13 cellular contexts compared by ENCODE assay signal in the genomic region with DNA sequence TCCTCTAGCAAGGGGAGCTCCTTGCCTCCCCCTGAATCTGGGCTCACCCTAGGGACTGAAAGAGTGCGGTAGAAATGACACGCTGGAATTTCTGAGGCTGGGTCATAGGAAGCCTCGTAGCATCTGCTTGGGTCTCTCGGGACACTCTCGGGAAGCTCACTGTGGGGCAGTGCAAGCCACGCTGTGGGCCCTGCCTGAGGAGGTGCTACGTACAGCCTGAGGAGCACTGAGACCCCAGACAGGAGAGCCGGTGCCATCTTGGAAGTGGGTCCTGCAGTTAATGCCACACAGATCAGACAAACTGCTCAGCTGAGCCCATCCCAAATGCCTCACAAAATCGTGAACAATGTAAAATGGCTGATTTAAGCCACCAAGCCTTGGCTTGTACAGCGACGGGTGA. TPM values are rescaled to one million over a fixed set of nuclear protein-coding genes. Genes with fewer than 3 reads are reported as not detected.
A peak's percentile ranks its signal among the peaks of the same experiment; 100 is the strongest.
DNase-seq lines count a peak whose midpoint lies in the region; ATAC-seq and TF ChIP-seq lines count a peak whose summit lies in the region.
"Had no signal": no experiment of that assay in that cellular context is flagged by ENCODE, and none has a peak within 500 bp of the region (broad histone marks: within the 10 kb centered on the region; RNA-seq: fewer than 3 reads in every experiment).

No MANE protein-coding gene starts in this region.

- no peaks in the 10 kb centered on the region for H3K9me3 ChIP-seq in OCI-LY7 (ENCODE audit: low read length)
- H3K9me3 ChIP-seq in SK-N-SH: no peaks in the 10 kb centered on the region
- H3K9me3 ChIP-seq: prostate gland had no signal

- H3K4me1 Mint-ChIP-seq in activated naive CD4-positive, alpha-beta T cell treated with anti-CD3 and anti-CD28 coated beads for 36 hours (ENCODE audit: low read depth): peaks cover 58% of the 10 kb centered on the region
- peaks cover 19% of the 10 kb centered on the region for H3K4me1 Mint-ChIP-seq in endothelial cell (ENCODE audit: unreplicated experiment)
- peaks cover 73% of the 10 kb centered on the region for H3K4me1 Mint-ChIP-seq in stimulated activated naive CD8-positive, alpha-beta T cell treated with anti-CD3 and anti-CD28 coated beads, Interleukin-15, amount 100 ng/mL, for 72 hours

- peaks cover 5% of the 10 kb centered on the region; the same call in 1 of the 2 replicates for H4K20me1 ChIP-seq in OCI-LY7 (ENCODE audit: insufficient read depth, low read length)
- no peaks in the 10 kb centered on the region for H4K20me1 ChIP-seq in SK-N-SH (ENCODE audit: insufficient read depth)

- TF ChIP-seq RAD21 in SK-N-SH (IDR thresholded peaks at IDR 0.05; ENCODE audit: low read length): no peak

- WGBS in SK-N-SH (ENCODE audit: low lambda C conversion rate): 75% methylated on average over 3 of the region's 11 CpGs

- H3K4me2 ChIP-seq in OCI-LY7 (ENCODE audit: low read length) (peak overlapping the region; percentile 32), SK-N-SH (no peak overlapping the region)

- peak overlapping the region; percentile 42 for H3K4me3 Mint-ChIP-seq in activated naive CD4-positive, alpha-beta T cell treated with anti-CD3 and anti-CD28 coated beads for 36 hours
- H3K4me3 Mint-ChIP-seq in endothelial cell (ENCODE audit: unreplicated experiment): peak overlapping the region; percentile 71
- peak overlapping the region; percentile 29 to 97 for H3K4me3 Mint-ChIP-seq in stimulated activated naive CD8-positive, alpha-beta T cell treated with anti-CD3 and anti-CD28 coated beads, Interleukin-15, amount 100 ng/mL, for 72 hours

- no peak for DNase-seq in activated naive CD4-positive, alpha-beta T cell treated with anti-CD3 and anti-CD28 coated beads for 36 hours
- no peak for DNase-seq in activated naive CD4-positive, alpha-beta T cell treated with anti-CD3 and anti-CD28 coated beads, Interleukin-2, amount 50 U/mL, for 16 hours
- DNase-seq in OCI-LY7 (ENCODE audit: low spot score) (no peak), endothelial cell (ENCODE audit: low spot score) (no peak), SK-N-SH (no peak), SK-N-DZ (ENCODE audit: low spot score) (no peak)
- no peak for DNase-seq in stimulated activated naive CD8-positive, alpha-beta T cell treated with anti-CD3 and anti-CD28 coated beads, Interleukin-15, amount 100 ng/mL, for 72 hours
- DNase-seq in stimulated activated CD4-positive, alpha-beta T cell treated with anti-CD3 and anti-CD28 coated beads, Interleukin-4, amount 100 ng/mL, for 24 hours: no peak
- DNase-seq: activated CD4-positive, alpha-beta T cell treated with anti-CD3 and anti-CD28 coated beads, Interleukin-2, amount 50 U/mL, for 48 hours; DMS79 treated with DMSO at 0.1 percent for 48 hours; mammary epithelial cell; OCI-M1 had no signal

- CTCF ChIA-PET in activated naive CD4-positive, alpha-beta T cell treated with anti-CD3 and anti-CD28 coated beads for 36 hours (lab: Charles Lee): interaction anchor here (1.1 kb wide), 1 partner anchor 66 kb away, joined by 3 read pairs; no protein-coding TSS in a partner anchor
- CTCF ChIA-PET in OCI-LY7 (lab: Charles Lee; ENCODE audit: unreplicated experiment): no interaction called here
- CTCF ChIA-PET in SK-N-SH (lab: Yijun Ruan, JAX): no interaction called here

- BruUV-seq in OCI-LY7 (replicated peaks; lab: Mats Ljungman, UMichigan): no TSS peak

- no peak for TF ChIP-seq EP300 in SK-N-SH (IDR thresholded peaks at IDR 0.05; ENCODE audit: borderline replicate concordance in 1 of 2, low read depth in 1 of 2, low read length in 1 of 2)

- TF ChIP-seq CTCF in OCI-LY7 (conservative IDR thresholded peaks at IDR 0.05; ENCODE audit: low read length) (no peak), endothelial cell (IDR thresholded peaks at IDR 0.05; ENCODE audit: unreplicated experiment) (no peak), SK-N-SH (IDR thresholded peaks at IDR 0.05) (no peak)

- H3K9me2 ChIP-seq in OCI-LY7 (ENCODE audit: insufficient read depth, low read length) (no peaks in the 10 kb centered on the region), SK-N-SH (no peaks in the 10 kb centered on the region)

- H3K27ac ChIP-seq in OCI-LY7 (ENCODE audit: low read depth, low read length, poor library complexity, severe bottlenecking) (no peak overlapping the region), SK-N-SH (ENCODE audit: low read depth in 2 of 2, low read length in 1 of 2) (no peak overlapping the region)
- H3K27ac ChIP-seq: prostate gland had no signal

- no peaks in the 10 kb centered on the region for H3F3A ChIP-seq in SK-N-SH (replicated peaks; ENCODE audit: insufficient read depth)

- peaks cover 49% of the 10 kb centered on the region for H3K79me2 ChIP-seq in OCI-LY7 (ENCODE audit: insufficient read depth, low read depth, low read length)
- H3K79me2 ChIP-seq in SK-N-SH (ENCODE audit: insufficient read depth): peaks cover 38% of the 10 kb centered on the region

- no peaks in the 10 kb centered on the region for H3K27me3 ChIP-seq in SK-N-SH (ENCODE audit: insufficient read depth)

- H3K9me3 Mint-ChIP-seq in activated naive CD4-positive, alpha-beta T cell treated with anti-CD3 and anti-CD28 coated beads for 36 hours: no peaks in the 10 kb centered on the region
- no peaks in the 10 kb centered on the region for H3K9me3 Mint-ChIP-seq in endothelial cell (ENCODE audit: unreplicated experiment)
- no peaks in the 10 kb centered on the region for H3K9me3 Mint-ChIP-seq in stimulated activated naive CD8-positive, alpha-beta T cell treated with anti-CD3 and anti-CD28 coated beads, Interleukin-15, amount 100 ng/mL, for 72 hours

- peaks cover 27% of the 10 kb centered on the region for H3K36me3 Mint-ChIP-seq in activated naive CD4-positive, alpha-beta T cell treated with anti-CD3 and anti-CD28 coated beads for 36 hours (ENCODE audit: low read depth)
- H3K36me3 Mint-ChIP-seq in endothelial cell (ENCODE audit: low read depth, unreplicated experiment): peaks cover 2% of the 10 kb centered on the region

- H3K27me3 Mint-ChIP-seq in activated naive CD4-positive, alpha-beta T cell treated with anti-CD3 and anti-CD28 coated beads for 36 hours (ENCODE audit: low read depth): no peaks in the 10 kb centered on the region
- H3K27me3 Mint-ChIP-seq in endothelial cell (ENCODE audit: unreplicated experiment): peaks cover 6% of the 10 kb centered on the region
- no peaks in the 10 kb centered on the region for H3K27me3 Mint-ChIP-seq in stimulated activated naive CD8-positive, alpha-beta T cell treated with anti-CD3 and anti-CD28 coated beads, Interleukin-15, amount 100 ng/mL, for 72 hours

- intact Hi-C loops in activated naive CD4-positive, alpha-beta T cell treated with anti-CD3 and anti-CD28 coated beads for 36 hours (cut with micrococcal nuclease): loop anchor here (2.0 to 10.0 kb wide), 3 partner anchors 59 to 483 kb away; no protein-coding TSS in a partner anchor
- intact Hi-C loops in OCI-LY7 (cut with micrococcal nuclease; ENCODE audit: unreplicated experiment): loop anchor here (5.0 to 10.0 kb wide), 2 partner anchors 271 to 483 kb away; no protein-coding TSS in a partner anchor

- H3K4me1 ChIP-seq in OCI-LY7 (ENCODE audit: insufficient read depth, low read length, poor library complexity, severe bottlenecking) (peaks cover 39% of the 10 kb centered on the region), SK-N-SH (ENCODE audit: control insufficient read depth in 1 of 2, insufficient read depth in 2 of 2, low read depth in 1 of 2, low read length in 1 of 2) (peaks cover 5 to 27% of the 10 kb centered on the region in 2 experiments; a peak in 2 of 4 replicates)
- H3K4me1 ChIP-seq: prostate gland had no signal

- ATAC-seq in stimulated activated naive CD8-positive, alpha-beta T cell treated with anti-CD3 and anti-CD28 coated beads, Interleukin-15, amount 100 ng/mL, for 72 hours: no peak

- H2AFZ ChIP-seq in OCI-LY7 (ENCODE audit: low read length): no peak overlapping the region
- H2AFZ ChIP-seq in SK-N-SH (ENCODE audit: low read depth): no peak overlapping the region

- H3K9ac ChIP-seq in SK-N-SH: no peak overlapping the region

- POLR2A ChIA-PET in OCI-LY7 (lab: Charles Lee) (no interaction called here), SK-N-SH (lab: Yijun Ruan, JAX) (no interaction called here)

- H3K36me3 ChIP-seq in OCI-LY7 (ENCODE audit: insufficient read depth, low read length) (peaks cover 37% of the 10 kb centered on the region), SK-N-SH (replicated peaks in 1 of 2; ENCODE audit: control insufficient read depth in 1 of 2, insufficient read depth in 2 of 2, low read length in 1 of 2) (peaks cover 17 to 23% of the 10 kb centered on the region in 2 experiments)

- H3K4me3 ChIP-seq in OCI-LY7 (ENCODE audit: low read depth, low read length, poor library complexity, severe bottlenecking) (no peak overlapping the region), SK-N-SH (ENCODE audit: low read depth in 2 of 2, low read length in 1 of 2) (no peak overlapping the region)

- no peak overlapping the region for H3K27ac Mint-ChIP-seq in activated naive CD4-positive, alpha-beta T cell treated with anti-CD3 and anti-CD28 coated beads for 36 hours
- H3K27ac Mint-ChIP-seq in endothelial cell (ENCODE audit: unreplicated experiment): no peak overlapping the region
- H3K27ac Mint-ChIP-seq in stimulated activated naive CD8-positive, alpha-beta T cell treated with anti-CD3 and anti-CD28 coated beads, Interleukin-15, amount 100 ng/mL, for 72 hours: no peak overlapping the region

TF ChIP-seq in SK-N-SH, 30 proteins besides CTCF, POLR2A, EP300 and RAD21 (continues in another document):
- TF ChIP-seq FOSL2 (IDR thresholded peaks at IDR 0.05; ENCODE audit: borderline replicate concordance, low read depth): no peak

RNA-seq across cellular contexts. Expression of a gene that starts 1.8 kb away (rescaled TPM):
- 10 to 100 TPM; 60.7 to 63.4 TPM for total RNA-seq in activated naive CD4-positive, alpha-beta T cell treated with anti-CD3 and anti-CD28 coated beads for 36 hours
- 82.5 and 91.7 TPM in 2 replicates for total RNA-seq in OCI-LY7 (2014; rRNA removed; shearing (Covaris generic))
- total RNA-seq in OCI-LY7 (2022) (78.6 and 93.8 TPM in 2 replicates), endothelial cell (ENCODE audit: unreplicated experiment) (32.5 TPM)
- 75.5 and 78.4 TPM in 2 replicates for polyA plus RNA-seq in SK-N-SH (2012; rRNA removed)
- 69.3 and 72.9 TPM in 2 replicates for polyA plus RNA-seq in SK-N-SH (2012; cell fraction: cytosol; rRNA removed)
- polyA plus RNA-seq in SK-N-SH (2012; cell fraction: nucleus; rRNA removed): 34.4 and 36.3 TPM in 2 replicates
- 34.0 and 40.7 TPM in 2 replicates for polyA plus RNA-seq in SK-N-DZ (2014; cell fraction: cytosol; rRNA removed)
- polyA plus RNA-seq in SK-N-DZ (2014; cell fraction: nucleus; rRNA removed): 30.7 and 33.6 TPM in 2 replicates

RNA-seq across cellular contexts. Expression of a gene that starts 3.4 kb away (rescaled TPM):
- total RNA-seq in activated naive CD4-positive, alpha-beta T cell treated with anti-CD3 and anti-CD28 coated beads for 36 hours: 10 to 100 TPM; 39.5 to 44.6 TPM
- 41.5 and 52.7 TPM in 2 replicates for total RNA-seq in OCI-LY7 (2014; rRNA removed; shearing (Covaris generic))
- 52.2 and 58.7 TPM in 2 replicates for total RNA-seq in OCI-LY7 (2022)
- 31.0 TPM for total RNA-seq in endothelial cell (ENCODE audit: unreplicated experiment)
- polyA plus RNA-seq in SK-N-SH (2012; rRNA removed): 142 and 316 TPM in 2 replicates
- polyA plus RNA-seq in SK-N-SH (2012; cell fraction: cytosol; rRNA removed): 231 and 263 TPM in 2 replicates
- 65.1 and 121 TPM in 2 replicates for polyA plus RNA-seq in SK-N-SH (2012; cell fraction: nucleus; rRNA removed)
- polyA plus RNA-seq in SK-N-DZ (2014; cell fraction: cytosol; rRNA removed): 41.2 and 51.3 TPM in 2 replicates
- 38.4 and 60.3 TPM in 2 replicates for polyA plus RNA-seq in SK-N-DZ (2014; cell fraction: nucleus; rRNA removed)
